15 cellular contexts compared by ENCODE assay signal in genomic region chr14:58535084-58535483, GRCh38.
DNase-seq lines count a peak whose midpoint lies in the region; ATAC-seq and TF ChIP-seq lines count a peak whose summit lies in the region.
"Had no signal": no experiment of that assay in that cellular context is flagged by ENCODE, and none has a peak within 500 bp of the region (broad histone marks: within the 10 kb centered on the region; RNA-seq: fewer than 3 reads in every experiment).

No MANE protein-coding gene starts in this region.

- H3K36me3 ChIP-seq in heart right ventricle (no peaks in the 10 kb centered on the region), hepatocyte (replicated peaks; ENCODE audit: insufficient read depth, low read depth) (no peaks in the 10 kb centered on the region), aorta (ENCODE audit: control insufficient read depth in 1 of 2, insufficient read depth in 2 of 2, low read length in 1 of 2) (no peaks in the 10 kb centered on the region), prostate gland (no peaks in the 10 kb centered on the region), WERI-Rb-1 (no peaks in the 10 kb centered on the region)
- H3K36me3 ChIP-seq: upper lobe of left lung had no signal

- H3K4me1 ChIP-seq in heart right ventricle: peaks cover 0 to 29% (median 24%) of the 10 kb centered on the region in 9 donors
- peaks cover 9% of the 10 kb centered on the region for H3K4me1 ChIP-seq in hepatocyte (ENCODE audit: insufficient read depth)
- peaks cover 0 to 4% of the 10 kb centered on the region in 2 donors for H3K4me1 ChIP-seq in aorta (ENCODE audit: control insufficient read depth in 1 of 2, insufficient read depth in 2 of 2, low read length in 2 of 2)
- H3K4me1 ChIP-seq in prostate gland (replicated peaks): no peaks in the 10 kb centered on the region

- H3K4me2 ChIP-seq in hepatocyte: peak overlapping the region; percentile 11

- H3K9me3 ChIP-seq in heart right ventricle (peaks cover 0 to 10% (median 0%) of the 10 kb centered on the region in 11 donors), hepatocyte (ENCODE audit: low read depth) (no peaks in the 10 kb centered on the region), aorta (ENCODE audit: control insufficient read depth, low read length) (no peaks in the 10 kb centered on the region), prostate gland (no peaks in the 10 kb centered on the region), WERI-Rb-1 (ENCODE audit: severe bottlenecking) (no peaks in the 10 kb centered on the region)
- H3K9me3 ChIP-seq: upper lobe of left lung had no signal

- H3K79me2 ChIP-seq in hepatocyte: no peaks in the 10 kb centered on the region

- no peaks in the 10 kb centered on the region for H4K20me1 ChIP-seq in hepatocyte (ENCODE audit: insufficient read depth, poor library complexity, severe bottlenecking)

- intact Hi-C loops in heart right ventricle (cut with DNase I): no loop called here
- intact Hi-C loops in left ventricle myocardium superior (cut with micrococcal nuclease): no loop called here
- intact Hi-C loops in aorta (cut with DNase I): loop anchor here in 1 of 2 donors (10.0 kb wide), 1 partner anchor 100 kb away; the partner anchor contains the start of gene DACT1
- intact Hi-C loops in prostate gland (cut with DNase I): no loop called here

- H3K27me3 ChIP-seq in heart right ventricle (no peaks in the 10 kb centered on the region), hepatocyte (no peaks in the 10 kb centered on the region), aorta (ENCODE audit: control insufficient read depth in 1 of 2, insufficient read depth in 2 of 2, low read length in 1 of 2) (no peaks in the 10 kb centered on the region), prostate gland (replicated peaks; ENCODE audit: insufficient read depth) (no peaks in the 10 kb centered on the region), WERI-Rb-1 (ENCODE audit: insufficient read depth, low read depth, severe bottlenecking) (no peaks in the 10 kb centered on the region)
- H3K27me3 ChIP-seq: upper lobe of left lung had no signal

- H3K4me3 ChIP-seq in heart right ventricle (no peak overlapping the region), hepatocyte (no peak overlapping the region), aorta (ENCODE audit: low read length in 2 of 2) (no peak overlapping the region), prostate gland (no peak overlapping the region), WERI-Rb-1 (ENCODE audit: low read depth, low read length) (no peak overlapping the region)
- H3K4me3 ChIP-seq: upper lobe of left lung had no signal

- H3K9me2 ChIP-seq in hepatocyte (replicated peaks; ENCODE audit: insufficient read depth): no peaks in the 10 kb centered on the region

- DNase-seq in heart right ventricle: no peak
- DNase-seq in left ventricle myocardium superior: no peak
- peak; percentile 32 for DNase-seq in astrocyte of the hippocampus (ENCODE audit: low read depth, low spot score)
- no peak for DNase-seq in hepatocyte (ENCODE audit: low spot score)
- no peak for DNase-seq in aorta
- no peak for DNase-seq in mesenteric fat pad (ENCODE audit: low spot score)
- DNase-seq in prostate gland (ENCODE audit: low spot score): no peak
- DNase-seq in WERI-Rb-1: no peak
- DNase-seq: activated CD4-positive, alpha-beta T cell treated with anti-CD3 and anti-CD28 coated beads, Interleukin-2, amount 10 ng/mL, durations not matched to agents 24 days and 14 days; caudate nucleus; hypothalamus; NCI-H226; nucleus accumbens; upper lobe of left lung had no signal

- TF ChIP-seq POLR2A in prostate gland (IDR thresholded peaks at IDR 0.05): no peak

- H3K27ac ChIP-seq in heart right ventricle: peak overlapping the region in 6 of 10 donors; percentile 26 to 78 (median 57)
- peak overlapping the region; percentile 46 for H3K27ac ChIP-seq in hepatocyte
- H3K27ac ChIP-seq in aorta (ENCODE audit: low read depth in 1 of 2, low read length in 2 of 2): peak overlapping the region; percentile 87 to 99
- H3K27ac ChIP-seq in prostate gland: no peak overlapping the region
- no peak overlapping the region for H3K27ac ChIP-seq in WERI-Rb-1
- H3K27ac ChIP-seq: epithelial cell of prostate, upper lobe of left lung had no signal

- H2AFZ ChIP-seq in hepatocyte: peak overlapping the region; percentile 29

- WGBS in heart right ventricle, 2 donors: 45 to 49% methylated on average over 1 of the region's 1 CpG
- WGBS in hepatocyte (ENCODE audit: low lambda C conversion rate, missing lambda C conversion rate): 20% methylated on average over 1 of the region's 1 CpG
- 5 to 6% methylated on average over 1 of the region's 1 CpG for WGBS in aorta, 2 donors
- WGBS in prostate gland: 13% methylated on average over 1 of the region's 1 CpG

- peak in 1 of 8 donors; percentile 34 for ATAC-seq in heart right ventricle
- ATAC-seq in left ventricle myocardium superior: no peak
- ATAC-seq in aorta (ENCODE audit: low FRiP score): no peak

- TF ChIP-seq CTCF in heart right ventricle (IDR thresholded peaks at IDR 0.05) (no peak), hepatocyte (IDR thresholded peaks at IDR 0.05; ENCODE audit: poor library complexity) (no peak), prostate gland (IDR thresholded peaks at IDR 0.05) (no peak), WERI-Rb-1 (IDR thresholded peaks at IDR 0.05; ENCODE audit: low read depth, low read length) (no peak)

Comparison
In these comparisons a context has a peak if more than half of its experiments do, and no peak if none do; other contexts are left out.
1. H3K27ac ChIP-seq: peak in heart right ventricle (6 of 10), hepatocyte (single experiment) and aorta (2 of 2); none in prostate gland (0 of 2) and WERI-Rb-1 (single experiment).